ENCODE assay signal across 8 cellular contexts in the genomic region with DNA sequence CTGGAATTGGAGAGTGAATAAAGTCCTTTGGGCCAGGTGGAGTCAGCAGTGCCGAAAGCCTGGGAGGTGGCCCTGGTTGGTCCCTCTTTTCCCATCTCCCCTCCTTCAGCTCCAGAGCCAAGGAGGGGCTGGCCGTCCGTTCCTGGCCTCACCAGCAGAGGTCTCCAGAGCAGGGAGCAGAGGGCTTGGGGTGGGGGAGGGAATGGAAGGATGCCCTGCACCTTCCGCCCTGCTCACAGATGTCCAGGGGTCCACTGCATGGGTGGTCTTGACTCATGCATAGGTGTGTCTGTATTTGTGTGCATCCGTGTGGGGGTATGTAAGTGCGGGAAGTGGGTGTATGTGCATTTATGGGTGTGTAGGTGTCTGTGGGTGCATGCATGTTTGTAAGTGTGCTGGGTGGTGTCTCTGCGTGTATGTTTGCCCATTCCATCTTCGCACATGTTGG.
DNase-seq lines count a peak whose midpoint lies in the region; ATAC-seq and TF ChIP-seq lines count a peak whose summit lies in the region.

No MANE protein-coding gene starts in this region.

- DNase-seq in AG08396 (ENCODE audit: low spot score) (peak; percentile 81), RPMI8226 (peak; percentile 53), astrocyte of the hippocampus (ENCODE audit: low read depth, low spot score) (peak; percentile 85), iPS DF 4.7 (ENCODE audit: extremely low read depth, low spot score) (peak; percentile 46)
- DNase-seq in stimulated activated CD4-positive, alpha-beta T cell treated with anti-CD3 and anti-CD28 coated beads, Interleukin-12 subunit alpha, Interleukin-12 subunit beta, amount 100 ng/mL, for 48 hours (ENCODE audit: low read depth in 2 of 3, low spot score in 1 of 3): peak in 2 of 3 donors; percentile 27 to 28

- TF ChIP-seq CTCF in GM12873 (IDR thresholded peaks at IDR 0.05; ENCODE audit: insufficient read depth, low read depth, low read length, missing control alignments): peak; percentile 79

- ATAC-seq in HG02798 (IDR thresholded peaks at IDR 0.05; ENCODE audit: poor library complexity, unreplicated experiment): no peak
- no peak for ATAC-seq in HG02588 (IDR thresholded peaks at IDR 0.05; ENCODE audit: unreplicated experiment)

Comparison
In these comparisons a context has a peak if more than half of its experiments do, and no peak if none do; other contexts are left out.
1. DNase-seq: peak in every context shown above with its lines; median percentile 85 in astrocyte of the hippocampus; 81 in AG08396; 53 in RPMI8226; 46 in iPS DF 4.7; 28 in stimulated activated CD4-positive, alpha-beta T cell treated with anti-CD3 and anti-CD28 coated beads, Interleukin-12 subunit alpha, Interleukin-12 subunit beta, amount 100 ng/mL, for 48 hours.